ENCODE assay signal across 8 cellular contexts in genomic region chr1:40665335-40666171, GRCh38. TPM values are rescaled to one million over a fixed set of nuclear protein-coding genes. Genes with fewer than 3 reads are reported as not detected.
DNase-seq lines count a peak whose midpoint lies in the region; ATAC-seq and TF ChIP-seq lines count a peak whose summit lies in the region.

Gene RIMS3 (minus strand): TSS chr1:40665682. CDS start chr1:40641925, 23,757 bp downstream.

- no peaks in the 10 kb centered on the region for H3K27me3 Mint-ChIP-seq in activated naive CD4-positive, alpha-beta T cell treated with anti-CD3 and anti-CD28 coated beads for 36 hours (ENCODE audit: low read depth)

- H3K9me3 Mint-ChIP-seq in activated naive CD4-positive, alpha-beta T cell treated with anti-CD3 and anti-CD28 coated beads for 36 hours = no peaks in the 10 kb centered on the region

- ATAC-seq in GM21723 (IDR thresholded peaks at IDR 0.05; ENCODE audit: unreplicated experiment) = peak; percentile 73

- H3K79me2 ChIP-seq in parathyroid adenoma = no peaks in the 10 kb centered on the region

- H3K36me3 ChIP-seq in parathyroid adenoma (ENCODE audit: control insufficient read depth, insufficient read depth, low read length) (no peaks in the 10 kb centered on the region), tibial artery (no peaks in the 10 kb centered on the region)

- peaks cover 17% of the 10 kb centered on the region for H3K4me1 Mint-ChIP-seq in activated naive CD4-positive, alpha-beta T cell treated with anti-CD3 and anti-CD28 coated beads for 36 hours (ENCODE audit: low read depth)

- TF ChIP-seq CTCF in parathyroid adenoma (IDR thresholded peaks at IDR 0.05) = no peak
- TF ChIP-seq CTCF in tibial artery (IDR thresholded peaks at IDR 0.05) = no peak

- H3K4me1 ChIP-seq in parathyroid adenoma (peaks cover 3% of the 10 kb centered on the region), tibial artery (peaks cover 0 to 62% (median 50%) of the 10 kb centered on the region in 4 donors)

- CTCF ChIA-PET in activated naive CD4-positive, alpha-beta T cell treated with anti-CD3 and anti-CD28 coated beads for 36 hours (lab: Charles Lee) = no interaction called here

- peak within 1 kb of the TSS; percentile 35 for H3K4me3 ChIP-seq in parathyroid adenoma (ENCODE audit: low read depth, low read length)
- H3K4me3 ChIP-seq in tibial artery = peak within 1 kb of the TSS; percentile 81 to 83

- H3K27me3 ChIP-seq in parathyroid adenoma (ENCODE audit: control insufficient read depth, insufficient read depth, low read length) = no peaks in the 10 kb centered on the region
- H3K27me3 ChIP-seq in tibial artery = no peaks in the 10 kb centered on the region

- no peak within 1 kb of the TSS for H3K9ac ChIP-seq in parathyroid adenoma

- peak within 1 kb of the TSS; percentile 76 for H3K4me2 ChIP-seq in parathyroid adenoma (ENCODE audit: low read length)

- no peaks in the 10 kb centered on the region for H3K36me3 Mint-ChIP-seq in activated naive CD4-positive, alpha-beta T cell treated with anti-CD3 and anti-CD28 coated beads for 36 hours (ENCODE audit: low read depth)

- peak within 1 kb of the TSS; percentile 66 for H2AFZ ChIP-seq in parathyroid adenoma

- H3K9me3 ChIP-seq in parathyroid adenoma (ENCODE audit: control insufficient read depth, low read length) = no peaks in the 10 kb centered on the region
- no peaks in the 10 kb centered on the region for H3K9me3 ChIP-seq in tibial artery

- H3K4me3 Mint-ChIP-seq in activated naive CD4-positive, alpha-beta T cell treated with anti-CD3 and anti-CD28 coated beads for 36 hours = peak within 1 kb of the TSS; percentile 73

- intact Hi-C loops in activated naive CD4-positive, alpha-beta T cell treated with anti-CD3 and anti-CD28 coated beads for 36 hours (cut with micrococcal nuclease) = loop anchor here (1.0 to 5.0 kb wide), 5 partner anchors 27 to 523 kb away; no protein-coding TSS in a partner anchor
- intact Hi-C loops in head of caudate nucleus (cut with DNase I) (no loop called here), tibial artery (cut with DNase I; ENCODE audit: low total_unique reads) (loop anchor here (10.0 kb wide), 1 partner anchor 51 kb away; no protein-coding TSS in a partner anchor)

- H3K27ac ChIP-seq in parathyroid adenoma (no peak within 1 kb of the TSS), tibial artery (peak within 1 kb of the TSS; percentile 85 to 91)

- H3K27ac Mint-ChIP-seq in activated naive CD4-positive, alpha-beta T cell treated with anti-CD3 and anti-CD28 coated beads for 36 hours = no peak within 1 kb of the TSS

- peak; percentile 80 for DNase-seq in DMS153 (lab: John Stamatoyannopoulos, UW)
- DNase-seq in Kasumi-1 (lab: John Stamatoyannopoulos, UW) = peak; percentile 70 to 75
- peak; percentile 69 for DNase-seq in SK-N-DZ (ENCODE audit: low spot score)
- peak; percentile 86 for DNase-seq in activated naive CD4-positive, alpha-beta T cell treated with anti-CD3 and anti-CD28 coated beads for 36 hours
- peak; percentile 55 to 94 (median 88) for DNase-seq in head of caudate nucleus
- peak; percentile 63 to 87 for DNase-seq in tibial artery

RNA-seq across cellular contexts. Expression of gene RIMS3, which starts in this region (rescaled TPM):
- 60.3 and 81.1 TPM in 2 replicates for polyA plus RNA-seq in SK-N-DZ (2014; cell fraction: cytosol; rRNA removed)
- polyA plus RNA-seq in SK-N-DZ (2014; cell fraction: nucleus; rRNA removed) = 102 and 112 TPM in 2 replicates
- total RNA-seq in activated naive CD4-positive, alpha-beta T cell treated with anti-CD3 and anti-CD28 coated beads for 36 hours = 1 to 10 TPM; 3.6 to 3.7 TPM
